ENCODE assay signal across 10 cellular contexts in genomic region chr20:58818585-58819285, GRCh38. TPM values are rescaled to one million over a fixed set of nuclear protein-coding genes. Genes with fewer than 3 reads are reported as not detected.
DNase-seq lines count a peak whose midpoint lies in the region; ATAC-seq, FAIRE-seq and TF ChIP-seq lines count a peak whose summit lies in the region.
"Had no signal": no experiment of that assay in that cellular context is flagged by ENCODE, and none has a peak within 500 bp of the region (broad histone marks: within the 10 kb centered on the region; RNA-seq: fewer than 3 reads in every experiment).

No MANE protein-coding gene starts in this region.

- H3K4me3 ChIP-seq in kidney epithelial cell (ENCODE audit: low read depth, low read length) = no peak overlapping the region
- H3K4me3 ChIP-seq: prostate gland had no signal

- peak; percentile 22 for DNase-seq in activated gamma-delta T cell treated with anti-CD3 and anti-CD28 coated beads, Interleukin-2, amount 50 U/mL, for 16 hours (ENCODE audit: low read depth)
- no peak for DNase-seq in activated gamma-delta T cell (lab: John Stamatoyannopoulos, UW)
- peak; percentile 66 for DNase-seq in activated T-cell treated with anti-CD3 and anti-CD28 coated beads for 48 hours (ENCODE audit: low read depth)
- peak; percentile 21 for DNase-seq in kidney epithelial cell (ENCODE audit: low read depth)
- DNase-seq in urothelium cell line (ENCODE audit: low spot score) = peak; percentile 82
- DNase-seq in NCI-H524 (lab: John Stamatoyannopoulos, UW) = no peak
- DNase-seq: activated B cell treated with CpG ODN at 0.5 μM for 24 hours had no signal

- H3K27me3 ChIP-seq in kidney epithelial cell (ENCODE audit: control insufficient read depth, insufficient read depth, low read length) = no peaks in the 10 kb centered on the region

- no peaks in the 10 kb centered on the region for H3K36me3 ChIP-seq in kidney epithelial cell (ENCODE audit: control insufficient read depth, insufficient read depth, low read length)
- H3K36me3 ChIP-seq: prostate gland had no signal

- FAIRE-seq in urothelium cell line (lab: Jason Lieb, UNC) = no peak

- ATAC-seq in GM18870 (IDR thresholded peaks at IDR 0.05; ENCODE audit: unreplicated experiment) = no peak
- no peak for ATAC-seq in HG02759 (IDR thresholded peaks at IDR 0.05; ENCODE audit: unreplicated experiment)

- no peak for TF ChIP-seq CTCF in kidney epithelial cell (IDR thresholded peaks at IDR 0.05; ENCODE audit: insufficient read depth, low read length, poor library complexity, severe bottlenecking)

RNA-seq across cellular contexts. Expression of gene GNAS-AS1, which starts 32.0 kb away (rescaled TPM):
- 0.07 and 1.3 TPM in 2 replicates for total RNA-seq in kidney epithelial cell

RNA-seq across cellular contexts. Expression of gene GNAS, which starts 33.8 kb away (rescaled TPM):
- 851 and 877 TPM in 2 replicates for total RNA-seq in kidney epithelial cell

Comparison
In these comparisons a context has a peak if more than half of its experiments do, and no peak if none do; other contexts are left out.
1. DNase-seq: peak in activated gamma-delta T cell treated with anti-CD3 and anti-CD28 coated beads, Interleukin-2, amount 50 U/mL, for 16 hours (single experiment), activated T-cell treated with anti-CD3 and anti-CD28 coated beads for 48 hours (single experiment), kidney epithelial cell (single experiment) and urothelium cell line (single experiment); none in activated gamma-delta T cell (single experiment) and NCI-H524 (0 of 2).